Comparison of ENCODE assay signal across 15 cellular contexts in genomic region chr2:23488584-23488983, GRCh38.
"Had no signal": no experiment of that assay in that cellular context is flagged by ENCODE, and none has a peak within 500 bp of the region (broad histone marks: within the 10 kb centered on the region; RNA-seq: fewer than 3 reads in every experiment).

No MANE protein-coding gene starts in this region.

- H3K36me3 Mint-ChIP-seq: naive thymus-derived CD8-positive, alpha-beta T cell had no signal

- H3K4me3 Mint-ChIP-seq: naive thymus-derived CD8-positive, alpha-beta T cell had no signal

- ATAC-seq: foreskin keratinocyte; left colon; naive thymus-derived CD8-positive, alpha-beta T cell; right cardiac atrium; upper lobe of right lung had no signal

- H3K9me3 ChIP-seq: colonic mucosa, neutrophil, SJCRH30, suprapubic skin, upper lobe of right lung had no signal

- H3K9me3 Mint-ChIP-seq: naive thymus-derived CD8-positive, alpha-beta T cell had no signal

- DNase-seq: activated CD8-positive, alpha-beta memory T cell treated with anti-CD3 and anti-CD28 coated beads for 24 hours; activated naive CD4-positive, alpha-beta T cell; colonic mucosa; effector CD4-positive, alpha-beta T cell; foreskin keratinocyte; left colon; naive thymus-derived CD8-positive, alpha-beta T cell; SJCRH30; small intestine; stimulated activated naive CD4-positive, alpha-beta T cell; upper lobe of right lung; WERI-Rb-1 had no signal
